22 cellular contexts compared by ENCODE assay signal in the genomic region with DNA sequence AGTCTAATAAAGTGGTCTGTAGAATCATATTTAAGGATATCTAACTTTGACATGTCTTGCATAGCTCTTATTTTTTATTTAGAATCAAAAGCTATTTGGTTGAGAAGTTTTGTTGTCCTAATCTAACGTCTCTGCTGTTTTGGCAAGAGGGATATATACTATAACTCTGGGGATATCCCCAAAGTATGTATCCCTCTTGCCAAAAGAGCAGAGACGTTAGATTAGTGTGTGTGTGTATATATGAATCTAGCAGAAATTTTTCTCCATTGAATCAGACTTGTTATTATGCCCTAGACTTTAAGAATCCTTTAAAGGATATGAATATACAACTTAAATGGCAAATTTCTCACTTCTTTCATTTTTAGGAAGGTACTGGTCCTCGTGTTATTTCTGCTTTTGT. TPM values are rescaled to one million over a fixed set of nuclear protein-coding genes. Genes with fewer than 3 reads are reported as not detected.
DNase-seq lines count a peak whose midpoint lies in the region; ATAC-seq and TF ChIP-seq lines count a peak whose summit lies in the region.
"Had no signal": no experiment of that assay in that cellular context is flagged by ENCODE, and none has a peak within 500 bp of the region (broad histone marks: within the 10 kb centered on the region; RNA-seq: fewer than 3 reads in every experiment).

No MANE protein-coding gene starts in this region.

- CTCF ChIA-PET in activated CD4-positive, alpha-beta T cell treated with anti-CD3 and anti-CD28 coated beads, Interleukin-2, amount 10 ng/mL, durations not matched to agents 7 days and 5 days (lab: Charles Lee), result interaction anchor here (1.1 kb wide), 1 partner anchor 271 kb away, joined by 8 read pairs; no protein-coding TSS in a partner anchor

- DNase-seq in EH (ENCODE audit: low read depth), result peak; percentile 14
- DNase-seq in T-helper 17 cell, result no peak
- peak; percentile 45 for DNase-seq in fibroblast of pulmonary artery (ENCODE audit: low read depth)
- DNase-seq in SJCRH30, result no peak
- DNase-seq in activated CD4-positive, alpha-beta T cell treated with anti-CD3 and anti-CD28 coated beads, Interleukin-2, amount 10 ng/mL, durations not matched to agents 7 days and 5 days, result no peak
- DNase-seq in stimulated activated CD4-positive, alpha-beta T cell treated with anti-CD3 and anti-CD28 coated beads, Interleukin-12 subunit alpha, Interleukin-12 subunit beta, amount 100 ng/mL, for 4 hours, result no peak
- DNase-seq: ACHN; Calu3; CD8-positive, alpha-beta T cell; DMS153; GDM1; Karpas-422; MV-4-11; NCI-H1105 treated with DMSO at 0.1 percent for 48 hours; NCI-H2029 treated with DMSO at 0.1 percent for 48 hours; NCI-H2171; NCI-H345; NCI-H524; NCI-H774; NK-92 treated with Interleukin-12 subunit alpha and Interleukin-12 subunit beta, amount 100 ng/mL, for 24 hours had no signal

- H3K4me1 ChIP-seq in SJCRH30, result no peaks in the 10 kb centered on the region

- H3K36me3 ChIP-seq in SJCRH30, result peaks cover 87% of the 10 kb centered on the region

- H3K9me3 Mint-ChIP-seq in activated CD4-positive, alpha-beta T cell treated with anti-CD3 and anti-CD28 coated beads, Interleukin-2, amount 10 ng/mL, durations not matched to agents 7 days and 5 days, result no peaks in the 10 kb centered on the region
- H3K9me3 Mint-ChIP-seq: CD8-positive, alpha-beta T cell had no signal

- peak overlapping the region; percentile 1 for H3K27ac Mint-ChIP-seq in T-helper 17 cell
- no peak overlapping the region for H3K27ac Mint-ChIP-seq in activated CD4-positive, alpha-beta T cell treated with anti-CD3 and anti-CD28 coated beads, Interleukin-2, amount 10 ng/mL, durations not matched to agents 7 days and 5 days
- H3K27ac Mint-ChIP-seq: CD8-positive, alpha-beta T cell had no signal

- no peaks in the 10 kb centered on the region for H3K9me3 ChIP-seq in T-helper 17 cell (ENCODE audit: control insufficient read depth, low read length, poor library complexity, severe bottlenecking)
- H3K9me3 ChIP-seq in SJCRH30 (replicated peaks), result no peaks in the 10 kb centered on the region
- H3K9me3 ChIP-seq: BLaER1 treated with 17β-estradiol and CSF1 and Interleukin-3, amounts not matched to agents 10 nM and 100 nM had no signal

- H3K27ac ChIP-seq in SJCRH30, result no peak overlapping the region
- H3K27ac ChIP-seq: BLaER1 treated with 17β-estradiol and CSF1 and Interleukin-3, amounts not matched to agents 10 nM and 100 nM had no signal

- H3K36me3 Mint-ChIP-seq in T-helper 17 cell (ENCODE audit: low read depth), result peaks cover 4% of the 10 kb centered on the region
- peaks cover 56% of the 10 kb centered on the region for H3K36me3 Mint-ChIP-seq in activated CD4-positive, alpha-beta T cell treated with anti-CD3 and anti-CD28 coated beads, Interleukin-2, amount 10 ng/mL, durations not matched to agents 7 days and 5 days (ENCODE audit: low read depth)

- H3K4me1 Mint-ChIP-seq in T-helper 17 cell, result peaks cover 19% of the 10 kb centered on the region
- H3K4me1 Mint-ChIP-seq in activated CD4-positive, alpha-beta T cell treated with anti-CD3 and anti-CD28 coated beads, Interleukin-2, amount 10 ng/mL, durations not matched to agents 7 days and 5 days, result peaks cover 35% of the 10 kb centered on the region

- no peaks in the 10 kb centered on the region for H3K27me3 ChIP-seq in SJCRH30
- H3K27me3 ChIP-seq: BLaER1 treated with 17β-estradiol and CSF1 and Interleukin-3, amounts not matched to agents 10 nM and 100 nM had no signal

- POLR2A ChIA-PET in activated CD4-positive, alpha-beta T cell treated with anti-CD3 and anti-CD28 coated beads, Interleukin-2, amount 10 ng/mL, durations not matched to agents 7 days and 5 days (lab: Charles Lee), result no interaction called here

- H3K4me3 ChIP-seq in fibroblast of pulmonary artery (replicated peaks; ENCODE audit: low read depth, low read length) (no peak overlapping the region), SJCRH30 (no peak overlapping the region)
- H3K4me3 ChIP-seq: BLaER1 treated with 17β-estradiol and CSF1 and Interleukin-3, amounts not matched to agents 10 nM and 100 nM had no signal

- no peak for TF ChIP-seq CTCF in fibroblast of pulmonary artery (IDR thresholded peaks at IDR 0.05; ENCODE audit: low read length, missing control alignments)

- no peak overlapping the region for H3K4me3 Mint-ChIP-seq in T-helper 17 cell
- no peak overlapping the region for H3K4me3 Mint-ChIP-seq in activated CD4-positive, alpha-beta T cell treated with anti-CD3 and anti-CD28 coated beads, Interleukin-2, amount 10 ng/mL, durations not matched to agents 7 days and 5 days
- H3K4me3 Mint-ChIP-seq: CD8-positive, alpha-beta T cell had no signal

- no peak for ATAC-seq in T-helper 17 cell
- ATAC-seq in activated CD4-positive, CD25-positive, alpha-beta regulatory T cell treated with anti-CD3 and anti-CD28 coated beads, Interleukin-2, amount 50 U/mL, for 24 hours, result no peak
- ATAC-seq: CD8-positive, alpha-beta T cell had no signal

- H3K27me3 Mint-ChIP-seq in T-helper 17 cell, result no peaks in the 10 kb centered on the region
- H3K27me3 Mint-ChIP-seq in activated CD4-positive, alpha-beta T cell treated with anti-CD3 and anti-CD28 coated beads, Interleukin-2, amount 10 ng/mL, durations not matched to agents 7 days and 5 days, result no peaks in the 10 kb centered on the region

RNA-seq across cellular contexts. Expression of a gene that starts 9.6 kb away (rescaled TPM):
- total RNA-seq in T-helper 17 cell, result 10 to 100 TPM; 31.6 to 35.9 TPM
- total RNA-seq in SJCRH30 (2014; rRNA removed; shearing (Covaris generic)), result 96.8 and 107 TPM in 2 replicates
- total RNA-seq in activated CD4-positive, alpha-beta T cell treated with anti-CD3 and anti-CD28 coated beads, Interleukin-2, amount 10 ng/mL, durations not matched to agents 7 days and 5 days, result 10 to 100 TPM; 78.7 to 82.6 TPM

Comparison
In these comparisons a context has a peak if more than half of its experiments do, and no peak if none do; other contexts are left out.
1. DNase-seq: peak in EH (single experiment) and fibroblast of pulmonary artery (single experiment); none in T-helper 17 cell (0 of 3), SJCRH30 (0 of 2), activated CD4-positive, alpha-beta T cell treated with anti-CD3 and anti-CD28 coated beads, Interleukin-2, amount 10 ng/mL, durations not matched to agents 7 days and 5 days (single experiment) and stimulated activated CD4-positive, alpha-beta T cell treated with anti-CD3 and anti-CD28 coated beads, Interleukin-12 subunit alpha, Interleukin-12 subunit beta, amount 100 ng/mL, for 4 hours (single experiment).